Comparison of ENCODE assay signal across 31 cellular contexts in the genomic region with DNA sequence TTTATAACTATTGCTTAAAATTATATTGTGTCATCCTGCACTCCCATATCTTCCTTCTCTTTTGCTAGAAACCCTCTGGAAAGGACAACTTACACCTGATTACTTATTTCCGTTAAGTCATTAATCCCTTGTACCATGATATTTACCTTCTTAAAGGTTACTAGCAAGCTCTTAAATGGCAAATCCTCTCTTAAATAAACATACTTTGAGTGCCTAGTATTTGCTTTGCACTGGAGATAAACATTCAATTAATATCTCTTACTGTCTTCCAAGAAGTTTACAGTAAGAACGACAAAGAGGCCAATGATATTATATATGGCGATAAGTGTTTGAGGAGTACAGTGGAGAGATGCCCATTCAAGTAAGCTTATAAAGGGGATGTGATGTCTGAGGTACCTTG.
"Had no signal": no experiment of that assay in that cellular context is flagged by ENCODE, and none has a peak within 500 bp of the region (broad histone marks: within the 10 kb centered on the region; RNA-seq: fewer than 3 reads in every experiment).

No MANE protein-coding gene starts in this region.

- H3K4me1 ChIP-seq: ascending aorta, SJCRH30 had no signal

- H3K27me3 ChIP-seq: ascending aorta, SJCRH30 had no signal

- ATAC-seq: activated CD4-positive, alpha-beta T cell treated with anti-CD3 and anti-CD28 coated beads for 36 hours; activated CD4-positive, CD25-positive, alpha-beta regulatory T cell treated with anti-CD3 and anti-CD28 coated beads, Interleukin-2, amount 50 U/mL, for 24 hours; activated CD8-positive, alpha-beta T cell treated with anti-CD3 and anti-CD28 coated beads, Interleukin-2, amount 10 ng/mL, durations not matched to agents 7 days and 5 days; Right ventricle myocardium inferior; WTC11 had no signal

- H3K9me3 ChIP-seq: ascending aorta, SJCRH30 had no signal

- H3K27ac ChIP-seq: ascending aorta, cardiac muscle cell, PC-9, RWPE1, SJCRH30, SK-N-MC had no signal

- H3K36me3 ChIP-seq: ascending aorta, cardiac muscle cell, SJCRH30 had no signal

- DNase-seq: activated CD4-positive, alpha-beta T cell treated with anti-CD3 and anti-CD28 coated beads for 36 hours; activated CD4-positive, alpha-beta T cell treated with anti-CD3 and anti-CD28 coated beads, Interleukin-2, amount 10 ng/mL, durations not matched to agents 7 days and 5 days; activated CD4-positive, alpha-beta T cell treated with anti-CD3 and anti-CD28 coated beads, Interleukin-2, amount 50 U/mL, for 48 hours; activated CD8-positive, alpha-beta T cell treated with anti-CD3 and anti-CD28 coated beads, Interleukin-2, amount 10 ng/mL, durations not matched to agents 7 days and 5 days; activated gamma-delta T cell; activated naive CD4-positive, alpha-beta T cell treated with Interleukin-2 at 50 U/mL for 16 hours; activated naive CD8-positive, alpha-beta T cell treated with anti-CD3 and anti-CD28 coated beads, Interleukin-2, amount 10 ng/mL, durations not matched to agents 7 days and 5 days; activated T-cell treated with anti-CD3 and anti-CD28 coated beads, Interleukin-2, amount 50 U/mL, for 24 hours; amygdala; Kasumi-1; KG1; MM.1S; MV-4-11; NCI-H1092; NCI-H187 treated with DMSO at 0.1 percent for 48 hours; NCI-H2081 treated with DMSO at 0.1 percent for 48 hours; NCI-H2171; NCI-H2227 treated with DMSO at 0.1 percent for 48 hours; NCI-H446; NCI-H510A treated with DMSO at 0.1 percent for 48 hours; NCI-H526 treated with DMSO at 0.1 percent for 48 hours; NCI-H774; PC-9; SJCRH30 had no signal

- H2AFZ ChIP-seq: PC-9 had no signal

- H3K4me2 ChIP-seq: PC-9 had no signal

- H3K4me3 ChIP-seq: ascending aorta, cardiac muscle cell, PC-9, SJCRH30, SK-N-MC had no signal
